ENCODE assay signal across 11 cellular contexts in the genomic region with DNA sequence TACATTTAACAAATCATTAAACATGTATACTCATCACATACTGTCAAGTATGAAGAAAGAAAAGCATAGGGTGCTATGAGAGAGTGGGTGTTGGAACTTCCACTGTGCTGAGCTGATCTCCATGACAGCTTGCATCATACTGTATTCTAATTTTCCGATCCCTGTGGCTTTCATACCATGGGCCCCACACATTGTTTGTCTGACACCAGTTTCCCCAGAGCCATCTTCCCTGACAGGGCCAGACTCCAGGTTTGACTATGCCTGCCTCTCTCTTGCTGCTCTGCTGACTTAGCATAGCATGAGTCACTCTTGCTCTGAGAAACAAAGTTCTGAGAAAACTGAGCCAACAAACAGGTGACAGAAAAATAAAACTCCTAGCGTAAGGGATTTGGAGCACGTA. TPM values are rescaled to one million over a fixed set of nuclear protein-coding genes. Genes with fewer than 3 reads are reported as not detected.
DNase-seq lines count a peak whose midpoint lies in the region; ATAC-seq and TF ChIP-seq lines count a peak whose summit lies in the region.
"Had no signal": no experiment of that assay in that cellular context is flagged by ENCODE, and none has a peak within 500 bp of the region (broad histone marks: within the 10 kb centered on the region; RNA-seq: fewer than 3 reads in every experiment).

No MANE protein-coding gene starts in this region.

- H3K9me2 ChIP-seq in GM23338 (ENCODE audit: insufficient read depth): no peaks in the 10 kb centered on the region

- no peak overlapping the region for H3K27ac Mint-ChIP-seq in GM23338
- H3K27ac Mint-ChIP-seq: progenitor cell of endocrine pancreas had no signal

- no peaks in the 10 kb centered on the region for H3K9me3 ChIP-seq in prostate gland

- no peaks in the 10 kb centered on the region for H3K27me3 Mint-ChIP-seq in GM23338 (ENCODE audit: insufficient read depth, low read depth, poor library complexity)
- H3K27me3 Mint-ChIP-seq: progenitor cell of endocrine pancreas had no signal

- H3K27me3 ChIP-seq in prostate gland (replicated peaks; ENCODE audit: insufficient read depth) (no peaks in the 10 kb centered on the region), GM23338 (ENCODE audit: insufficient read depth) (no peaks in the 10 kb centered on the region)

- no peaks in the 10 kb centered on the region for H3K79me2 ChIP-seq in GM23338 (replicated peaks; ENCODE audit: insufficient read depth)

- H3K27ac ChIP-seq in prostate gland (no peak overlapping the region), GM23338 (ENCODE audit: low read depth) (no peak overlapping the region)

- no peaks in the 10 kb centered on the region for H3F3A ChIP-seq in GM23338 (replicated peaks; ENCODE audit: low read depth)

- H3K4me3 ChIP-seq in prostate gland: no peak overlapping the region
- no peak overlapping the region for H3K4me3 ChIP-seq in GM23338

- H3K9me3 Mint-ChIP-seq in GM23338: peaks cover 33% of the 10 kb centered on the region

- TF ChIP-seq POLR2A in prostate gland (IDR thresholded peaks at IDR 0.05): no peak

- H3K36me3 ChIP-seq in prostate gland (no peaks in the 10 kb centered on the region), GM23338 (ENCODE audit: insufficient read depth) (peaks cover 6% of the 10 kb centered on the region; the same call in 1 of the 2 replicates)

- peaks cover 13% of the 10 kb centered on the region for H3K36me3 Mint-ChIP-seq in GM23338 (ENCODE audit: low read depth)

- H2AFZ ChIP-seq in GM23338: no peak overlapping the region

- WGBS in prostate gland: 61% methylated on average over 3 of the region's 3 CpGs

- intact Hi-C loops in prostate gland (cut with DNase I): no loop called here

- ATAC-seq in GM18861 (IDR thresholded peaks at IDR 0.05; ENCODE audit: unreplicated experiment): peak; percentile 69
- peak; percentile 99 for ATAC-seq in HG02610 (IDR thresholded peaks at IDR 0.05; ENCODE audit: unreplicated experiment)
- no peak for ATAC-seq in GM23338

- no peak overlapping the region for H3K4me3 Mint-ChIP-seq in GM23338

- no peaks in the 10 kb centered on the region for H3K4me1 Mint-ChIP-seq in GM23338

- H3K4me2 ChIP-seq in GM23338: no peak overlapping the region

- H4K20me1 ChIP-seq in GM23338 (replicated peaks; ENCODE audit: insufficient read depth): no peaks in the 10 kb centered on the region

- peak; percentile 1 to 8 for DNase-seq in activated CD4-positive, alpha-beta T cell treated with anti-CD3 and anti-CD28 coated beads for 4 hours
- DNase-seq in renal cortical epithelial cell (ENCODE audit: low read depth) (peak; percentile 87), prostate gland (ENCODE audit: low spot score) (no peak), GM23338 (ENCODE audit: low spot score) (no peak), NCI-H187 treated with DMSO at 0.1 percent for 48 hours (lab: John Stamatoyannopoulos, UW) (no peak), NCI-H2227 (lab: John Stamatoyannopoulos, UW; ENCODE audit: unreplicated experiment) (no peak)
- DNase-seq: DND-41, glutamatergic neuron had no signal

- TF ChIP-seq CTCF in prostate gland (IDR thresholded peaks at IDR 0.05): no peak
- TF ChIP-seq CTCF in GM23338 (conservative IDR thresholded peaks at IDR 0.05; ENCODE audit: low read depth in 2 of 2): no peak

- H3K4me1 ChIP-seq in prostate gland (replicated peaks): no peaks in the 10 kb centered on the region
- no peaks in the 10 kb centered on the region for H3K4me1 ChIP-seq in GM23338 (ENCODE audit: insufficient read depth)

TF ChIP-seq in GM23338, 12 proteins besides CTCF, POLR2A, EP300 and RAD21:
- TF ChIP-seq POLR2AphosphoS5 (IDR thresholded peaks at IDR 0.05; ENCODE audit: low read depth): no peak
- no peak for TF ChIP-seq NANOG (IDR thresholded peaks at IDR 0.05; ENCODE audit: borderline replicate concordance)
- TF ChIP-seq EZH2phosphoT487 (IDR thresholded peaks at IDR 0.05; ENCODE audit: unreplicated experiment): no peak
- TF ChIP-seq, protein P1, sequence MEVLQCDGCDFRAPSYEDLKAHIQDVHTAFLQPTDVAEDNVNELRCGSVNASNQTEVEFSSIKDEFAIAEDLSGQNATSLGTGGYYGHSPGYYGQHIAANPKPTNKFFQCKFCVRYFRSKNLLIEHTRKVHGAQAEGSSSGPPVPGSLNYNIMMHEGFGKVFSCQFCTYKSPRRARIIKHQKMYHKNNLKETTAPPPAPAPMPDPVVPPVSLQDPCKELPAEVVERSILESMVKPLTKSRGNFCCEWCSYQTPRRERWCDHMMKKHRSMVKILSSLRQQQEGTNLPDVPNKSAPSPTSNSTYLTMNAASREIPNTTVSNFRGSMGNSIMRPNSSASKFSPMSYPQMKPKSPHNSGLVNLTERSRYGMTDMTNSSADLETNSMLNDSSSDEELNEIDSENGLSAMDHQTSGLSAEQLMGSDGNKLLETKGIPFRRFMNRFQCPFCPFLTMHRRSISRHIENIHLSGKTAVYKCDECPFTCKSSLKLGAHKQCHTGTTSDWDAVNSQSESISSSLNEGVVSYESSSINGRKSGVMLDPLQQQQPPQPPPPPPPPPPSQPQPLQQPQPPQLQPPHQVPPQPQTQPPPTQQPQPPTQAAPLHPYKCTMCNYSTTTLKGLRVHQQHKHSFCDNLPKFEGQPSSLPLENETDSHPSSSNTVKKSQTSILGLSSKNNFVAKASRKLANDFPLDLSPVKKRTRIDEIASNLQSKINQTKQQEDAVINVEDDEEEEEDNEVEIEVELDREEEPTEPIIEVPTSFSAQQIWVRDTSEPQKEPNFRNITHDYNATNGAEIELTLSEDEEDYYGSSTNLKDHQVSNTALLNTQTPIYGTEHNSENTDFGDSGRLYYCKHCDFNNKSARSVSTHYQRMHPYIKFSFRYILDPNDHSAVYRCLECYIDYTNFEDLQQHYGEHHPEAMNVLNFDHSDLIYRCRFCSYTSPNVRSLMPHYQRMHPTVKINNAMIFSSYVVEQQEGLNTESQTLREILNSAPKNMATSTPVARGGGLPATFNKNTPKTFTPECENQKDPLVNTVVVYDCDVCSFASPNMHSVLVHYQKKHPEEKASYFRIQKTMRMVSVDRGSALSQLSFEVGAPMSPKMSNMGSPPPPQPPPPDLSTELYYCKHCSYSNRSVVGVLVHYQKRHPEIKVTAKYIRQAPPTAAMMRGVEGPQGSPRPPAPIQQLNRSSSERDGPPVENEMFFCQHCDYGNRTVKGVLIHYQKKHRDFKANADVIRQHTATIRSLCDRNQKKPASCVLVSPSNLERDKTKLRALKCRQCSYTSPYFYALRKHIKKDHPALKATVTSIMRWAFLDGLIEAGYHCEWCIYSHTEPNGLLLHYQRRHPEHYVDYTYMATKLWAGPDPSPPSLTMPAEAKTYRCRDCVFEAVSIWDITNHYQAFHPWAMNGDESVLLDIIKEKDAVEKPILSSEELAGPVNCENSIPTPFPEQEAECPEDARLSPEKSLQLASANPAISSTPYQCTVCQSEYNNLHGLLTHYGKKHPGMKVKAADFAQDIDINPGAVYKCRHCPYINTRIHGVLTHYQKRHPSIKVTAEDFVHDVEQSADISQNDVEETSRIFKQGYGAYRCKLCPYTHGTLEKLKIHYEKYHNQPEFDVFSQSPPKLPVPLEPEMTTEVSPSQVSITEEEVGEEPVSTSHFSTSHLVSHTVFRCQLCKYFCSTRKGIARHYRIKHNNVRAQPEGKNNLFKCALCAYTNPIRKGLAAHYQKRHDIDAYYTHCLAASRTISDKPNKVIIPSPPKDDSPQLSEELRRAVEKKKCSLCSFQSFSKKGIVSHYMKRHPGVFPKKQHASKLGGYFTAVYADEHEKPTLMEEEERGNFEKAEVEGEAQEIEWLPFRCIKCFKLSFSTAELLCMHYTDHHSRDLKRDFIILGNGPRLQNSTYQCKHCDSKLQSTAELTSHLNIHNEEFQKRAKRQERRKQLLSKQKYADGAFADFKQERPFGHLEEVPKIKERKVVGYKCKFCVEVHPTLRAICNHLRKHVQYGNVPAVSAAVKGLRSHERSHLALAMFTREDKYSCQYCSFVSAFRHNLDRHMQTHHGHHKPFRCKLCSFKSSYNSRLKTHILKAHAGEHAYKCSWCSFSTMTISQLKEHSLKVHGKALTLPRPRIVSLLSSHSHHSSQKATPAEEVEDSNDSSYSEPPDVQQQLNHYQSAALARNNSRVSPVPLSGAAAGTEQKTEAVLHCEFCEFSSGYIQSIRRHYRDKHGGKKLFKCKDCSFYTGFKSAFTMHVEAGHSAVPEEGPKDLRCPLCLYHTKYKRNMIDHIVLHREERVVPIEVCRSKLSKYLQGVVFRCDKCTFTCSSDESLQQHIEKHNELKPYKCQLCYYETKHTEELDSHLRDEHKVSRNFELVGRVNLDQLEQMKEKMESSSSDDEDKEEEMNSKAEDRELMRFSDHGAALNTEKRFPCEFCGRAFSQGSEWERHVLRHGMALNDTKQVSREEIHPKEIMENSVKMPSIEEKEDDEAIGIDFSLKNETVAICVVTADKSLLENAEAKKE (CRISPR knock-in tag; IDR thresholded peaks at IDR 0.05): no peak
- TF ChIP-seq CREB1 (CRISPR knock-in tag; IDR thresholded peaks at IDR 0.05; ENCODE audit: low read depth): no peak
- TF ChIP-seq ZNF114 (CRISPR knock-in tag; IDR thresholded peaks at IDR 0.05): no peak

RNA-seq across cellular contexts. Expression of a gene that starts 37.0 kb away (rescaled TPM):
- total RNA-seq in renal cortical epithelial cell (3.2 TPM in 1 of 2 replicates, not detected in the other), prostate gland (1 to 10 TPM in 1 of 2 donors, not detected in 1; 1.2 TPM)
- 0.04 and 0.56 TPM in 2 replicates for total RNA-seq in GM23338 (2014; rRNA removed; shearing (Covaris generic))
- 0.03 and 0.08 TPM in 2 replicates for polyA plus RNA-seq in GM23338 (2016; fragmentation: Nextera tagmentation; extraction: Ambion mirVana)

Comparison
In these comparisons a context has a peak if more than half of its experiments do, and no peak if none do; other contexts are left out.
1. DNase-seq: peak in activated CD4-positive, alpha-beta T cell treated with anti-CD3 and anti-CD28 coated beads for 4 hours (2 of 2) and renal cortical epithelial cell (single experiment); none in prostate gland (single experiment), GM23338 (single experiment), NCI-H187 treated with DMSO at 0.1 percent for 48 hours (single experiment) and NCI-H2227 (single experiment).